Comparison of ENCODE assay signal across 8 cellular contexts in genomic region chr19:57599761-57600383, GRCh38. TPM values are rescaled to one million over a fixed set of nuclear protein-coding genes. Genes with fewer than 3 reads are reported as not detected.
DNase-seq lines count a peak whose midpoint lies in the region; ATAC-seq and TF ChIP-seq lines count a peak whose summit lies in the region.

ZNF530 (plus strand) TSS chr19:57599885; CDS start chr19:57604346, 4,461 bp downstream.

- peaks cover 21% of the 10 kb centered on the region for H3K4me1 Mint-ChIP-seq in activated CD4-positive, alpha-beta memory T cell treated with anti-CD3 and anti-CD28 coated beads for 36 hours (ENCODE audit: low read depth)

- H3K9me3 Mint-ChIP-seq in activated CD4-positive, alpha-beta memory T cell treated with anti-CD3 and anti-CD28 coated beads for 36 hours, result peaks cover 45% of the 10 kb centered on the region

- ATAC-seq in HG03469 (IDR thresholded peaks at IDR 0.05; ENCODE audit: unreplicated experiment), result peak; percentile 85

- WGBS in ectodermal cell, 2 experiments, result 0 to 1% methylated on average over 53 of the region's 53 CpGs
- 0 to 1% methylated on average over 17 to 53 of the region's 53 CpGs for WGBS in lower leg skin, 2 donors

- H3K36me3 ChIP-seq in BJ (ENCODE audit: control insufficient read depth, insufficient read depth, low read length), result no peaks in the 10 kb centered on the region
- H3K36me3 ChIP-seq in ectodermal cell (ENCODE audit: control insufficient read depth, insufficient read depth, low read length), result no peaks in the 10 kb centered on the region

- H3K27me3 ChIP-seq in BJ (ENCODE audit: control insufficient read depth, insufficient read depth, low read length) (no peaks in the 10 kb centered on the region), ectodermal cell (ENCODE audit: control insufficient read depth, insufficient read depth, low read length, poor library complexity, severe bottlenecking) (no peaks in the 10 kb centered on the region)

- intact Hi-C loops in activated CD4-positive, alpha-beta memory T cell treated with anti-CD3 and anti-CD28 coated beads for 36 hours (cut with micrococcal nuclease), result loop anchor here (1.0 kb wide), 3 partner anchors 14 to 33 kb away; partner anchors contain the start of genes ZNF134, ZNF211 and ZNF416
- intact Hi-C loops in lower leg skin (cut with DNase I; ENCODE audit: low total_unique reads), result no loop called here

- H3K9me3 ChIP-seq in ectodermal cell (ENCODE audit: control insufficient read depth, low read length), result no peaks in the 10 kb centered on the region

- no peak within 1 kb of the TSS for H3K27ac ChIP-seq in ectodermal cell (ENCODE audit: insufficient read depth, low read depth, low read length, poor library complexity, severe bottlenecking)

- CTCF ChIA-PET in BJ (lab: Yijun Ruan, JAX), result no interaction called here
- CTCF ChIA-PET in activated CD4-positive, alpha-beta memory T cell treated with anti-CD3 and anti-CD28 coated beads for 36 hours (lab: Charles Lee), result no interaction called here

- peak within 1 kb of the TSS; percentile 81 for H3K4me3 Mint-ChIP-seq in activated CD4-positive, alpha-beta memory T cell treated with anti-CD3 and anti-CD28 coated beads for 36 hours

- no peaks in the 10 kb centered on the region for H3K27me3 Mint-ChIP-seq in activated CD4-positive, alpha-beta memory T cell treated with anti-CD3 and anti-CD28 coated beads for 36 hours

- H3K27ac Mint-ChIP-seq in activated CD4-positive, alpha-beta memory T cell treated with anti-CD3 and anti-CD28 coated beads for 36 hours, result no peak within 1 kb of the TSS

- DNase-seq in BJ (ENCODE audit: low read depth), result peak; percentile 46
- DNase-seq in GM19240 (ENCODE audit: insufficient read length, low spot score), result peak; percentile 83
- DNase-seq in NCI-H69 (lab: John Stamatoyannopoulos, UW), result peak; percentile 97
- DNase-seq in activated CD4-positive, alpha-beta memory T cell treated with anti-CD3 and anti-CD28 coated beads for 36 hours, result peak; percentile 93
- peak; percentile 91 to 98 for DNase-seq in lower leg skin (ENCODE audit: low spot score in 2 of 2)
- peak; percentile 79 to 87 for DNase-seq in stimulated activated CD4-positive, alpha-beta T cell treated with anti-CD3 and anti-CD28 coated beads, Interleukin-4, amount 100 ng/mL, for 4 hours

- H3K36me3 Mint-ChIP-seq in activated CD4-positive, alpha-beta memory T cell treated with anti-CD3 and anti-CD28 coated beads for 36 hours, result peaks cover 43% of the 10 kb centered on the region

- TF ChIP-seq CTCF in BJ (IDR thresholded peaks at IDR 0.05; ENCODE audit: insufficient read depth, low read depth, low read length) (no peak), lower leg skin (IDR thresholded peaks at IDR 0.05) (no peak)

- peaks cover 5% of the 10 kb centered on the region for H3K4me1 ChIP-seq in ectodermal cell (ENCODE audit: control insufficient read depth, insufficient read depth, low read length)

- POLR2A ChIA-PET in BJ (lab: Charles Lee), result no interaction called here
- POLR2A ChIA-PET in activated CD4-positive, alpha-beta memory T cell treated with anti-CD3 and anti-CD28 coated beads for 36 hours (lab: Charles Lee), result interaction anchor here (0.7 kb wide), 1 partner anchor 33 kb away, joined by 3 read pairs; the partner anchor contains the start of gene ZNF211

- TF ChIP-seq POLR2A in lower leg skin (IDR thresholded peaks at IDR 0.05), result no peak

- H3K4me3 ChIP-seq in BJ (ENCODE audit: low read depth, low read length) (peak within 1 kb of the TSS; percentile 87), ectodermal cell (ENCODE audit: insufficient read depth, low read depth, low read length) (peak within 1 kb of the TSS; percentile 92), lower leg skin (ENCODE audit: low read depth, poor library complexity, severe bottlenecking) (peak within 1 kb of the TSS; percentile 81)

RNA-seq across cellular contexts. Expression of gene ZNF530, which starts in this region (rescaled TPM):
- 1.7 and 2.6 TPM in 2 replicates for polyA plus RNA-seq in BJ (2011; rRNA removed)
- 2.3 and 3.8 TPM in 2 replicates for polyA minus RNA-seq in BJ (2011; rRNA and poly(A)+ RNA removed)
- total RNA-seq in activated CD4-positive, alpha-beta memory T cell treated with anti-CD3 and anti-CD28 coated beads for 36 hours, result 1 to 10 TPM; 3.7 to 5.6 TPM
- 5.4 TPM for polyA plus RNA-seq in ectodermal cell (2013, experiment 1 of 4)
- 8.1 TPM for polyA plus RNA-seq in ectodermal cell (2013, experiment 2 of 4)
- polyA plus RNA-seq in ectodermal cell (2013, experiment 3 of 4), result 7.2 TPM
- 5.7 TPM for polyA plus RNA-seq in ectodermal cell (2013, experiment 4 of 4)
- total RNA-seq in lower leg skin, result 10 to 100 TPM in 1 of 4 donors, 1 to 10 TPM in 3; 4.8 to 16.9 (median 6.1) TPM

Comparison
In these comparisons a context has a peak if more than half of its experiments do, and no peak if none do; other contexts are left out.
1. DNase-seq: peak in every context shown above with its lines; median percentile 97 in NCI-H69; 94 in lower leg skin; 93 in activated CD4-positive, alpha-beta memory T cell treated with anti-CD3 and anti-CD28 coated beads for 36 hours; 83 in GM19240; 83 in stimulated activated CD4-positive, alpha-beta T cell treated with anti-CD3 and anti-CD28 coated beads, Interleukin-4, amount 100 ng/mL, for 4 hours; 46 in BJ.